16 cellular contexts compared by ENCODE assay signal in genomic region chr17:802901-803881, GRCh38. TPM values are rescaled to one million over a fixed set of nuclear protein-coding genes. Genes with fewer than 3 reads are reported as not detected.
A peak's percentile ranks its signal among the peaks of the same experiment; 100 is the strongest.
DNase-seq lines count a peak whose midpoint lies in the region; ATAC-seq and TF ChIP-seq lines count a peak whose summit lies in the region.
"Had no signal": no experiment of that assay in that cellular context is flagged by ENCODE, and none has a peak within 500 bp of the region (broad histone marks: within the 10 kb centered on the region; RNA-seq: fewer than 3 reads in every experiment).

No MANE protein-coding gene starts in this region.

- peaks cover 0 to 32% (median 3%) of the 10 kb centered on the region in 11 experiments; a peak in 6 of 22 replicates for H3K36me3 ChIP-seq in BLaER1 treated with 17β-estradiol and CSF1 and Interleukin-3, amounts not matched to agents 10 nM and 100 nM
- H3K36me3 ChIP-seq in HEK293 (ENCODE audit: control insufficient read depth in 2 of 2, insufficient read depth in 1 of 2, low read length in 2 of 2), result peaks cover 0 to 12% of the 10 kb centered on the region in 2 experiments; a peak in 2 of 3 replicates
- no peaks in the 10 kb centered on the region for H3K36me3 ChIP-seq in ectodermal cell (ENCODE audit: control insufficient read depth, insufficient read depth, low read length)
- peaks cover 24 to 68% of the 10 kb centered on the region in 2 donors for H3K36me3 ChIP-seq in neuronal stem cell (replicated peaks in 1 of 2; ENCODE audit: control insufficient read depth in 2 of 2, insufficient read depth in 2 of 2, low read length in 2 of 2)
- peaks cover 0 to 89% (median 5%) of the 10 kb centered on the region in 3 donors for H3K36me3 ChIP-seq in esophagus squamous epithelium

- H2AFZ ChIP-seq in neuronal stem cell (ENCODE audit: low read length), result no peak overlapping the region

- no peak for ATAC-seq in activated T-cell treated with anti-CD3 and anti-CD28 coated beads, Interleukin-2, amount 50 U/mL, for 72 hours (replicated peaks in 1 of 2)
- no peak for ATAC-seq in omental fat pad (ENCODE audit: low FRiP score)
- ATAC-seq: A549 had no signal

- no peaks in the 10 kb centered on the region for H3K36me3 Mint-ChIP-seq in activated T-cell treated with anti-CD3 and anti-CD28 coated beads, Interleukin-2, amount 50 U/mL, for 72 hours (ENCODE audit: insufficient read depth in 2 of 2)

- no peak overlapping the region for H4K91ac ChIP-seq in neuronal stem cell (ENCODE audit: low read depth, low read length, poor library complexity)

- CTCF ChIA-PET in HEK293 (lab: Yijun Ruan, JAX), result interaction anchor here (1.6 kb wide), 1 partner anchor 194 kb away, joined by 3 read pairs; the partner anchor contains the start of gene TIMM22

- H4K20me1 ChIP-seq in BLaER1 treated with 17β-estradiol and CSF1 and Interleukin-3, amounts not matched to agents 10 nM and 100 nM, result peaks cover 0 to 56% (median 32%) of the 10 kb centered on the region in 11 experiments; a peak in 16 of 22 replicates

- H4K8ac ChIP-seq in neuronal stem cell (ENCODE audit: low read depth, low read length), result peak overlapping the region; percentile 24

- peaks cover 49 to 100% (median 95%) of the 10 kb centered on the region in 10 experiments for H3K4me1 ChIP-seq in BLaER1 treated with 17β-estradiol and CSF1 and Interleukin-3, amounts not matched to agents 10 nM and 100 nM
- H3K4me1 ChIP-seq in HEK293 (ENCODE audit: control insufficient read depth, insufficient read depth, low read length) (no peaks in the 10 kb centered on the region), ectodermal cell (ENCODE audit: control insufficient read depth, insufficient read depth, low read length) (peaks cover 18% of the 10 kb centered on the region), neuronal stem cell (ENCODE audit: control insufficient read depth in 2 of 2, insufficient read depth in 1 of 2, low read depth in 1 of 2, low read length in 2 of 2) (peaks cover 21 to 35% of the 10 kb centered on the region in 2 donors), esophagus squamous epithelium (no peaks in the 10 kb centered on the region)
- H3K4me1 ChIP-seq: A549 had no signal

- peaks cover 11% of the 10 kb centered on the region for H3K79me1 ChIP-seq in neuronal stem cell (ENCODE audit: low read depth, low read length)

- H2BK120ac ChIP-seq in neuronal stem cell (ENCODE audit: low read depth, low read length), result no peak overlapping the region

- H3K4me2 ChIP-seq in BLaER1 treated with 17β-estradiol and CSF1 and Interleukin-3, amounts not matched to agents 10 nM and 100 nM, result peak overlapping the region; percentile 63 to 99 (median 95)
- no peak overlapping the region for H3K4me2 ChIP-seq in neuronal stem cell (ENCODE audit: insufficient read depth, low read length, poor library complexity, severe bottlenecking)
- H3K4me2 ChIP-seq: A549 had no signal

- no peak for DNase-seq in neuronal stem cell (ENCODE audit: low spot score)
- no peak for DNase-seq in esophagus squamous epithelium (lab: John Stamatoyannopoulos, UW)
- no peak for DNase-seq in activated T-cell treated with anti-CD3 and anti-CD28 coated beads, Interleukin-2, amount 50 U/mL, for 72 hours
- no peak for DNase-seq in omental fat pad (ENCODE audit: low spot score)
- DNase-seq: DMS 273 treated with DMSO at 0.1 percent for 48 hours, HCEC 1CT, MG63, NCI-H1092 treated with DMSO at 0.1 percent for 48 hours, NCI-H2107, NCI-H226, NCI-H524 treated with DMSO at 0.1 percent for 48 hours had no signal

- H3K4me1 Mint-ChIP-seq in activated T-cell treated with anti-CD3 and anti-CD28 coated beads, Interleukin-2, amount 50 U/mL, for 72 hours (ENCODE audit: low read depth), result no peaks in the 10 kb centered on the region

- H2BK15ac ChIP-seq in neuronal stem cell (ENCODE audit: low read length), result no peak overlapping the region

- H3K27me3 ChIP-seq in BLaER1 treated with 17β-estradiol and CSF1 and Interleukin-3, amounts not matched to agents 10 nM and 100 nM, result peaks cover 0 to 81% (median 0%) of the 10 kb centered on the region in 11 experiments; a peak in 5 of 22 replicates
- H3K27me3 ChIP-seq in ectodermal cell (ENCODE audit: control insufficient read depth, insufficient read depth, low read length, poor library complexity, severe bottlenecking), result no peaks in the 10 kb centered on the region
- H3K27me3 ChIP-seq in neuronal stem cell (ENCODE audit: control insufficient read depth in 3 of 3, insufficient read depth in 3 of 3, low read depth in 1 of 3, low read length in 3 of 3), result no peaks in the 10 kb centered on the region
- no peaks in the 10 kb centered on the region for H3K27me3 ChIP-seq in esophagus squamous epithelium
- H3K27me3 ChIP-seq: MG63 had no signal

- no peak overlapping the region for H2BK12ac ChIP-seq in neuronal stem cell (ENCODE audit: low read length)

- H3K14ac ChIP-seq in neuronal stem cell (ENCODE audit: low read length), result no peak overlapping the region

- no peaks in the 10 kb centered on the region for H3K27me3 Mint-ChIP-seq in activated T-cell treated with anti-CD3 and anti-CD28 coated beads, Interleukin-2, amount 50 U/mL, for 72 hours (ENCODE audit: low read depth)

- WGBS in ectodermal cell, 2 experiments, result 86 to 89% methylated on average over 37 of the region's 37 CpGs
- no CpG with 5 or more reads among the region's 37 CpGs for WGBS in neuronal stem cell (ENCODE audit: extremely low coverage in 2 of 2, insufficient read length in 2 of 2, insufficient replicate concordance in 1 of 2), 2 donors
- WGBS in esophagus squamous epithelium, 2 donors, result 86 to 93% methylated on average over 8 to 24 of the region's 37 CpGs

- POLR2A ChIA-PET in HEK293 (lab: Yijun Ruan, JAX), result no interaction called here

- no peak for TF ChIP-seq POLR2A in esophagus squamous epithelium (IDR thresholded peaks at IDR 0.05)

- peak overlapping the region; percentile 39 for H2BK5ac ChIP-seq in neuronal stem cell (ENCODE audit: low read length)

- H3K4me3 ChIP-seq in BLaER1 treated with 17β-estradiol and CSF1 and Interleukin-3, amounts not matched to agents 10 nM and 100 nM, result peak overlapping the region in 7 of 10 experiments; percentile 42 to 73 (median 60); a peak in 14 of 20 replicates
- H3K4me3 ChIP-seq in HEK293 (ENCODE audit: low read depth, low read length), result no peak overlapping the region
- H3K4me3 ChIP-seq in ectodermal cell (ENCODE audit: insufficient read depth, low read depth, low read length), result no peak overlapping the region
- peak overlapping the region in 1 of 2 donors; percentile 21 for H3K4me3 ChIP-seq in neuronal stem cell (ENCODE audit: low read length in 2 of 2)
- no peak overlapping the region for H3K4me3 ChIP-seq in esophagus squamous epithelium
- H3K4me3 ChIP-seq: A549, MG63 had no signal

- H3K27ac ChIP-seq in BLaER1 treated with 17β-estradiol and CSF1 and Interleukin-3, amounts not matched to agents 10 nM and 100 nM, result peak overlapping the region in 7 of 11 experiments; percentile 0 to 75 (median 59); a peak in 13 of 22 replicates
- H3K27ac ChIP-seq in HEK293 (ENCODE audit: extremely low read depth, low read depth, low read length), result no peak overlapping the region
- peak overlapping the region; percentile 68 for H3K27ac ChIP-seq in ectodermal cell (ENCODE audit: insufficient read depth, low read depth, low read length, poor library complexity, severe bottlenecking)
- H3K27ac ChIP-seq in neuronal stem cell (replicated peaks; ENCODE audit: low read length), result no peak overlapping the region
- no peak overlapping the region for H3K27ac ChIP-seq in esophagus squamous epithelium
- H3K27ac ChIP-seq: A549, C4-2B had no signal

- H3K4me3 Mint-ChIP-seq in activated T-cell treated with anti-CD3 and anti-CD28 coated beads, Interleukin-2, amount 50 U/mL, for 72 hours, result no peak overlapping the region

- H3K9me3 Mint-ChIP-seq in activated T-cell treated with anti-CD3 and anti-CD28 coated beads, Interleukin-2, amount 50 U/mL, for 72 hours, result no peaks in the 10 kb centered on the region

- no peak overlapping the region for H3K23ac ChIP-seq in neuronal stem cell (ENCODE audit: low read depth, low read length, poor library complexity)

- H3K9me3 ChIP-seq in BLaER1 treated with 17β-estradiol and CSF1 and Interleukin-3, amounts not matched to agents 10 nM and 100 nM (replicated peaks in 1 of 11), result no peaks in the 10 kb centered on the region
- H3K9me3 ChIP-seq in HEK293 (ENCODE audit: control insufficient read depth, insufficient read depth, low read depth, low read length) (no peaks in the 10 kb centered on the region), ectodermal cell (ENCODE audit: control insufficient read depth, low read length) (no peaks in the 10 kb centered on the region), neuronal stem cell (replicated peaks in 1 of 2; ENCODE audit: control insufficient read depth in 2 of 2, insufficient read depth in 1 of 2, low read depth in 1 of 2, low read length in 2 of 2) (no peaks in the 10 kb centered on the region), esophagus squamous epithelium (no peaks in the 10 kb centered on the region)
- H3K9me3 ChIP-seq: A549, MG63 had no signal

- TF ChIP-seq CTCF in HEK293 (tag by site-specific recombination; IDR thresholded peaks at IDR 0.05) (no peak), esophagus squamous epithelium (IDR thresholded peaks at IDR 0.05) (no peak), omental fat pad (IDR thresholded peaks at IDR 0.05) (no peak)

- no peak overlapping the region for H3K27ac Mint-ChIP-seq in activated T-cell treated with anti-CD3 and anti-CD28 coated beads, Interleukin-2, amount 50 U/mL, for 72 hours

- intact Hi-C loops in esophagus squamous epithelium (cut with DNase I), result no loop called here

- H2AK5ac ChIP-seq in neuronal stem cell (ENCODE audit: low read depth, low read length), result no peak overlapping the region

- no peak overlapping the region for H3K4ac ChIP-seq in neuronal stem cell (ENCODE audit: low read length)

- H3K18ac ChIP-seq in neuronal stem cell (ENCODE audit: low read length), result no peak overlapping the region

- H3K9ac ChIP-seq in BLaER1 treated with 17β-estradiol and CSF1 and Interleukin-3, amounts not matched to agents 10 nM and 100 nM, result peak overlapping the region in 9 of 11 experiments; percentile 6 to 82 (median 64); a peak in 17 of 22 replicates
- no peak overlapping the region for H3K9ac ChIP-seq in neuronal stem cell (ENCODE audit: low read depth, low read length, poor library complexity)

RNA-seq across cellular contexts. Expression of gene MRM3, which starts 21.0 kb away (rescaled TPM):
- polyA plus RNA-seq in ectodermal cell (2013, experiment 1 of 4), result 21.4 TPM
- polyA plus RNA-seq in ectodermal cell (2013, experiment 2 of 4), result 19.7 TPM
- 12.6 TPM for polyA plus RNA-seq in ectodermal cell (2013, experiment 3 of 4)
- polyA plus RNA-seq in ectodermal cell (2013, experiment 4 of 4), result 16.2 TPM
- 11.1 TPM for polyA plus RNA-seq in neuronal stem cell (2013, experiment 1 of 2)
- 11.0 TPM for polyA plus RNA-seq in neuronal stem cell (2013, experiment 2 of 2)
- total RNA-seq in esophagus squamous epithelium, result 10 to 100 TPM; 15.7 to 25.7 (median 18.7) TPM
- 10 to 100 TPM; 23.6 to 26.7 TPM for total RNA-seq in activated T-cell treated with anti-CD3 and anti-CD28 coated beads, Interleukin-2, amount 50 U/mL, for 72 hours
- total RNA-seq in omental fat pad, result 10 to 100 TPM; 14.0 to 23.8 (median 16.0) TPM

RNA-seq across cellular contexts. Expression of gene GLOD4, which starts 21.1 kb away (rescaled TPM):
- polyA plus RNA-seq in ectodermal cell (2013, experiment 1 of 4), result 90.3 TPM
- 94.1 TPM for polyA plus RNA-seq in ectodermal cell (2013, experiment 2 of 4)
- polyA plus RNA-seq in ectodermal cell (2013, experiment 3 of 4), result 57.1 TPM
- 62.1 TPM for polyA plus RNA-seq in ectodermal cell (2013, experiment 4 of 4)
- polyA plus RNA-seq in neuronal stem cell (2013, experiment 1 of 2), result 79.0 TPM
- polyA plus RNA-seq in neuronal stem cell (2013, experiment 2 of 2), result 78.5 TPM
- total RNA-seq in esophagus squamous epithelium (10 to 100 TPM; 37.4 to 89.2 (median 46.0) TPM), omental fat pad (10 to 100 TPM; 41.1 to 73.1 (median 44.7) TPM)
- total RNA-seq in activated T-cell treated with anti-CD3 and anti-CD28 coated beads, Interleukin-2, amount 50 U/mL, for 72 hours, result 10 to 100 TPM; 67.7 to 76.2 TPM

RNA-seq across cellular contexts. Expression of gene GEMIN4, which starts 51.1 kb away (rescaled TPM):
- 40.7 TPM for polyA plus RNA-seq in ectodermal cell (2013, experiment 1 of 4)
- polyA plus RNA-seq in ectodermal cell (2013, experiment 2 of 4), result 50.2 TPM
- polyA plus RNA-seq in ectodermal cell (2013, experiment 3 of 4), result 29.8 TPM
- 34.6 TPM for polyA plus RNA-seq in ectodermal cell (2013, experiment 4 of 4)
- 23.9 TPM for polyA plus RNA-seq in neuronal stem cell (2013, experiment 1 of 2)
- polyA plus RNA-seq in neuronal stem cell (2013, experiment 2 of 2), result 22.5 TPM
- 10 to 100 TPM; 16.6 to 33.0 (median 20.1) TPM for total RNA-seq in esophagus squamous epithelium
- total RNA-seq in activated T-cell treated with anti-CD3 and anti-CD28 coated beads, Interleukin-2, amount 50 U/mL, for 72 hours, result 10 to 100 TPM; 23.5 to 26.9 TPM
- 10 to 100 TPM; 13.2 to 29.2 (median 18.7) TPM for total RNA-seq in omental fat pad

Comparison
In these comparisons a context has a peak if more than half of its experiments do, and no peak if none do; other contexts are left out.
1. H3K27ac ChIP-seq: peak in BLaER1 treated with 17β-estradiol and CSF1 and Interleukin-3, amounts not matched to agents 10 nM and 100 nM (7 of 11) and ectodermal cell (single experiment); none in HEK293 (single experiment), neuronal stem cell (single experiment) and esophagus squamous epithelium (0 of 4).
2. H3K4me3 ChIP-seq: peak in BLaER1 treated with 17β-estradiol and CSF1 and Interleukin-3, amounts not matched to agents 10 nM and 100 nM (7 of 10); none in HEK293 (single experiment), ectodermal cell (single experiment) and esophagus squamous epithelium (0 of 4).